In the genomic region with DNA sequence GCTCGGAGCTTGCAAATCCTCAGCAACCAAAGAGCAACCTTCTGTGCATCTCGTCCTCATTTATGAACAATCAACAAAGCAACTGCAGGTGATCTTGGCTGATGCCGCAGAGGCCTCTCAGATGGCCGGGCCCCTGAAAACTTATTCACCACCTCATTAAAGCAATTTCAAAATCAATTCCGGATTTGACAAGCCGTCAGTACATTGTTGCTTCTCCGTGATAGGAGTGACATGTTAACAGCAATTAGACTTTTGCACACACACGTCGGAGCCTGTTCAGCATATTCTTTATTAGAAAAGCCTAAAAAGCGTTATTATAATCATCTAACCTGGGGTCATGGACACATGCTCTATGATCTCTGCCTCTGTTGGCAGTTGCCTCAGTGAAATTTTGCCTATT, we compare ENCODE assay signal across 30 cellular contexts.
"Had no signal": no experiment of that assay in that cellular context is flagged by ENCODE, and none has a peak within 500 bp of the region (broad histone marks: within the 10 kb centered on the region; RNA-seq: fewer than 3 reads in every experiment).

No MANE protein-coding gene starts in this region.

- H3K4me3 ChIP-seq: ascending aorta, coronary artery, dorsolateral prefrontal cortex, esophagus muscularis mucosa, gastrocnemius medialis had no signal

- ATAC-seq: activated CD4-positive, alpha-beta T cell treated with anti-CD3 and anti-CD28 coated beads for 36 hours; activated CD8-positive, alpha-beta memory T cell treated with anti-CD3 and anti-CD28 coated beads, Interleukin-2, amount 10 ng/mL, durations not matched to agents 7 days and 5 days; activated CD8-positive, alpha-beta T cell treated with anti-CD3 and anti-CD28 coated beads, Interleukin-2, amount 10 ng/mL, durations not matched to agents 7 days and 5 days; activated naive CD4-positive, alpha-beta T cell treated with anti-CD3 and anti-CD28 coated beads, Interleukin-2, amount 50 U/mL, for 72 hours; activated T-cell treated with anti-CD3 and anti-CD28 coated beads, Interleukin-2, amount 50 U/mL, for 72 hours; foreskin keratinocyte; gastrocnemius medialis had no signal

- H3K27me3 ChIP-seq: ascending aorta, brain microvascular endothelial cell, esophagus muscularis mucosa, foreskin keratinocyte, gastrocnemius medialis had no signal

- H3K27ac ChIP-seq: ascending aorta, brain microvascular endothelial cell, coronary artery, dorsolateral prefrontal cortex, esophagus muscularis mucosa, foreskin keratinocyte, gastrocnemius medialis had no signal

- H3K27me3 Mint-ChIP-seq: activated CD4-positive, alpha-beta T cell treated with anti-CD3 and anti-CD28 coated beads, Interleukin-2, amount 10 ng/mL, durations not matched to agents 24 days and 14 days; activated T-cell treated with anti-CD3 and anti-CD28 coated beads, Interleukin-2, amount 50 U/mL, for 24 hours; central memory CD8-positive, alpha-beta T cell; dendritic cell treated with granulocyte-macrophage colony-stimulating factor and Interleukin-4, amounts not matched to agents 40 ng/mL and 50 ng/mL, for 4 days had no signal

- H3K9me3 Mint-ChIP-seq: activated CD4-positive, alpha-beta memory T cell treated with anti-CD3 and anti-CD28 coated beads for 36 hours; activated CD4-positive, alpha-beta T cell treated with anti-CD3 and anti-CD28 coated beads, Interleukin-2, amount 10 ng/mL, durations not matched to agents 24 days and 14 days; activated naive CD4-positive, alpha-beta T cell treated with anti-CD3 and anti-CD28 coated beads, Interleukin-2, amount 10 ng/mL, durations not matched to agents 7 days and 5 days; activated naive CD8-positive, alpha-beta T cell treated with anti-CD3 and anti-CD28 coated beads, Interleukin-2, amount 10 ng/mL, durations not matched to agents 7 days and 5 days; activated T-cell treated with anti-CD3 and anti-CD28 coated beads, Interleukin-2, amount 50 U/mL, for 24 hours; central memory CD8-positive, alpha-beta T cell; dendritic cell treated with granulocyte-macrophage colony-stimulating factor and Interleukin-4, amounts not matched to agents 40 ng/mL and 50 ng/mL, for 4 days had no signal

- H3K36me3 Mint-ChIP-seq: activated CD4-positive, alpha-beta memory T cell treated with anti-CD3 and anti-CD28 coated beads for 36 hours; activated naive CD4-positive, alpha-beta T cell treated with anti-CD3 and anti-CD28 coated beads, Interleukin-2, amount 10 ng/mL, durations not matched to agents 7 days and 5 days had no signal

- H3K27ac Mint-ChIP-seq: activated CD4-positive, alpha-beta memory T cell treated with anti-CD3 and anti-CD28 coated beads for 36 hours; activated CD4-positive, alpha-beta T cell treated with anti-CD3 and anti-CD28 coated beads for 36 hours; activated CD4-positive, alpha-beta T cell treated with anti-CD3 and anti-CD28 coated beads, Interleukin-2, amount 10 ng/mL, durations not matched to agents 24 days and 14 days; activated CD8-positive, alpha-beta memory T cell treated with anti-CD3 and anti-CD28 coated beads, Interleukin-2, amount 10 ng/mL, durations not matched to agents 7 days and 5 days; activated CD8-positive, alpha-beta T cell treated with anti-CD3 and anti-CD28 coated beads, Interleukin-2, amount 10 ng/mL, durations not matched to agents 7 days and 5 days; activated naive CD4-positive, alpha-beta T cell treated with anti-CD3 and anti-CD28 coated beads, Interleukin-2, amount 10 ng/mL, durations not matched to agents 7 days and 5 days; activated naive CD4-positive, alpha-beta T cell treated with anti-CD3 and anti-CD28 coated beads, Interleukin-2, amount 50 U/mL, for 72 hours; activated naive CD8-positive, alpha-beta T cell treated with anti-CD3 and anti-CD28 coated beads, Interleukin-2, amount 10 ng/mL, durations not matched to agents 7 days and 5 days; activated T-cell treated with anti-CD3 and anti-CD28 coated beads, Interleukin-2, amount 50 U/mL, for 24 hours; activated T-cell treated with anti-CD3 and anti-CD28 coated beads, Interleukin-2, amount 50 U/mL, for 72 hours; dendritic cell treated with granulocyte-macrophage colony-stimulating factor and Interleukin-4, amounts not matched to agents 40 ng/mL and 50 ng/mL, for 4 days had no signal

- H3K36me3 ChIP-seq: ascending aorta, brain microvascular endothelial cell, esophagus muscularis mucosa, gastrocnemius medialis had no signal

- H3K9me3 ChIP-seq: ascending aorta, esophagus muscularis mucosa, gastrocnemius medialis had no signal

- DNase-seq: activated CD4-positive, alpha-beta memory T cell treated with anti-CD3 and anti-CD28 coated beads for 36 hours; activated CD4-positive, alpha-beta T cell treated with anti-CD3 and anti-CD28 coated beads for 36 hours; activated CD4-positive, alpha-beta T cell treated with anti-CD3 and anti-CD28 coated beads, Interleukin-2, amount 10 ng/mL, durations not matched to agents 24 days and 14 days; activated CD4-positive, CD25-positive, alpha-beta regulatory T cell; activated CD4-positive, CD25-positive, alpha-beta regulatory T cell treated with anti-CD3 and anti-CD28 coated beads, Interleukin-2, amount 50 U/mL, for 72 hours; activated CD8-positive, alpha-beta memory T cell treated with anti-CD3 and anti-CD28 coated beads, Interleukin-2, amount 10 ng/mL, durations not matched to agents 7 days and 5 days; activated CD8-positive, alpha-beta memory T cell treated with anti-CD3 and anti-CD28 coated beads, Interleukin-2, amount 50 U/mL, for 48 hours; activated CD8-positive, alpha-beta T cell treated with anti-CD3 and anti-CD28 coated beads, Interleukin-2, amount 10 ng/mL, durations not matched to agents 7 days and 5 days; activated gamma-delta T cell; activated naive CD4-positive, alpha-beta T cell; activated naive CD4-positive, alpha-beta T cell treated with anti-CD3 and anti-CD28 coated beads, Interleukin-2, amount 10 ng/mL, durations not matched to agents 7 days and 5 days; activated naive CD8-positive, alpha-beta T cell treated with anti-CD3 and anti-CD28 coated beads, Interleukin-2, amount 10 ng/mL, durations not matched to agents 7 days and 5 days; activated T-cell treated with anti-CD3 and anti-CD28 coated beads for 4 hours; activated T-cell treated with anti-CD3 and anti-CD28 coated beads, Interleukin-2, amount 50 U/mL, for 24 hours; activated T-cell treated with anti-CD3 and anti-CD28 coated beads, Interleukin-2, amount 50 U/mL, for 72 hours; brain microvascular endothelial cell; dorsolateral prefrontal cortex; effector memory CD4-positive, alpha-beta T cell; erythroblast; foreskin keratinocyte; gastrocnemius medialis; glutamatergic neuron; T-helper 1 cell; T-helper 2 cell had no signal

- H3K4me3 Mint-ChIP-seq: activated CD4-positive, alpha-beta memory T cell treated with anti-CD3 and anti-CD28 coated beads for 36 hours; activated CD4-positive, alpha-beta T cell treated with anti-CD3 and anti-CD28 coated beads for 36 hours; activated CD4-positive, alpha-beta T cell treated with anti-CD3 and anti-CD28 coated beads, Interleukin-2, amount 10 ng/mL, durations not matched to agents 24 days and 14 days; activated CD8-positive, alpha-beta memory T cell treated with anti-CD3 and anti-CD28 coated beads, Interleukin-2, amount 10 ng/mL, durations not matched to agents 7 days and 5 days; activated CD8-positive, alpha-beta T cell treated with anti-CD3 and anti-CD28 coated beads, Interleukin-2, amount 10 ng/mL, durations not matched to agents 7 days and 5 days; activated naive CD4-positive, alpha-beta T cell treated with anti-CD3 and anti-CD28 coated beads, Interleukin-2, amount 10 ng/mL, durations not matched to agents 7 days and 5 days; activated naive CD8-positive, alpha-beta T cell treated with anti-CD3 and anti-CD28 coated beads, Interleukin-2, amount 10 ng/mL, durations not matched to agents 7 days and 5 days; activated T-cell treated with anti-CD3 and anti-CD28 coated beads, Interleukin-2, amount 50 U/mL, for 24 hours; activated T-cell treated with anti-CD3 and anti-CD28 coated beads, Interleukin-2, amount 50 U/mL, for 72 hours; central memory CD8-positive, alpha-beta T cell; dendritic cell treated with granulocyte-macrophage colony-stimulating factor and Interleukin-4, amounts not matched to agents 40 ng/mL and 50 ng/mL, for 4 days had no signal

- H3K4me1 ChIP-seq: ascending aorta, esophagus muscularis mucosa, foreskin keratinocyte, gastrocnemius medialis had no signal
